Comparison of ENCODE assay signal across 19 cellular contexts in genomic region chr7:6655636-6656385, GRCh38. TPM values are rescaled to one million over a fixed set of nuclear protein-coding genes. Genes with fewer than 3 reads are reported as not detected.
DNase-seq lines count a peak whose midpoint lies in the region; ATAC-seq, FAIRE-seq and TF ChIP-seq lines count a peak whose summit lies in the region.
"Had no signal": no experiment of that assay in that cellular context is flagged by ENCODE, and none has a peak within 500 bp of the region (broad histone marks: within the 10 kb centered on the region; RNA-seq: fewer than 3 reads in every experiment).

No MANE protein-coding gene starts in this region.

- H3K27me3 ChIP-seq in right cardiac atrium (ENCODE audit: control insufficient read depth, insufficient read depth), result no peaks in the 10 kb centered on the region
- H3K27me3 ChIP-seq in left ventricle myocardium inferior (ENCODE audit: low read depth), result no peaks in the 10 kb centered on the region
- no peaks in the 10 kb centered on the region; the same call in 1 of the 2 replicates for H3K27me3 ChIP-seq in IMR-90 (ENCODE audit: control insufficient read depth, insufficient read depth, low read length)
- no peaks in the 10 kb centered on the region for H3K27me3 ChIP-seq in upper lobe of right lung
- H3K27me3 ChIP-seq in CD4-positive, alpha-beta T cell (ENCODE audit: control insufficient read depth, insufficient read depth, low read length), result no peaks in the 10 kb centered on the region
- no peaks in the 10 kb centered on the region for H3K27me3 ChIP-seq in spleen (replicated peaks in 1 of 7)

- TF ChIP-seq POLR2A in IMR-90 (IDR thresholded peaks at IDR 0.05; ENCODE audit: low read depth, low read length) (no peak), spleen (IDR thresholded peaks at IDR 0.05) (no peak)

- no peak overlapping the region for H3K4ac ChIP-seq in IMR-90 (ENCODE audit: low read depth, low read length)

- no peaks in the 10 kb centered on the region for H3K9me3 Mint-ChIP-seq in CD4-positive, alpha-beta T cell

- H2BK20ac ChIP-seq in IMR-90 (ENCODE audit: low read depth, low read length), result no peak overlapping the region

- FAIRE-seq in frontal cortex (lab: Jason Lieb, UNC), result no peak
- FAIRE-seq: A549 had no signal

- H3K4me1 Mint-ChIP-seq in CD4-positive, alpha-beta T cell (ENCODE audit: low read depth), result peaks cover 12% of the 10 kb centered on the region

- no peak overlapping the region for H3K23ac ChIP-seq in IMR-90 (ENCODE audit: low read depth, low read length)

- no peak overlapping the region for H3K27ac Mint-ChIP-seq in CD4-positive, alpha-beta T cell
- H3K27ac Mint-ChIP-seq: CD4-positive, CD25-positive, alpha-beta regulatory T cell had no signal

- no peak overlapping the region for H2BK5ac ChIP-seq in IMR-90 (ENCODE audit: low read depth, low read length, poor library complexity, severe bottlenecking)

- H3K56ac ChIP-seq in IMR-90 (ENCODE audit: extremely low read depth, insufficient read depth, low read length), result no peak overlapping the region

- no peaks in the 10 kb centered on the region for H4K20me1 ChIP-seq in IMR-90 (ENCODE audit: insufficient read depth, low read length)

- no peak overlapping the region for H3K4me3 Mint-ChIP-seq in CD4-positive, alpha-beta T cell

- BruUV-seq in IMR-90 (replicated peaks; lab: Mats Ljungman, UMichigan), result TSS peak; percentile 72

- no peaks in the 10 kb centered on the region for H3K79me1 ChIP-seq in IMR-90 (ENCODE audit: low read depth in 1 of 2, low read length in 2 of 2)

- intact Hi-C loops in right cardiac atrium (cut with DNase I), result no loop called here
- intact Hi-C loops in left ventricle myocardium inferior (cut with micrococcal nuclease), result no loop called here
- intact Hi-C loops in IMR-90 (cut with micrococcal nuclease), result no loop called here
- intact Hi-C loops in upper lobe of right lung (cut with DNase I), result no loop called here
- intact Hi-C loops in CD4-positive, alpha-beta T cell (cut with DNase I, micrococcal nuclease), result no loop called here
- intact Hi-C loops in spleen (cut with DNase I; ENCODE audit: low total_unique reads), result no loop called here

- H4K8ac ChIP-seq in IMR-90 (ENCODE audit: low read depth in 2 of 2, low read length in 2 of 2), result no peak overlapping the region

- H2AK9ac ChIP-seq in IMR-90 (replicated peaks; ENCODE audit: low read depth, low read length, poor library complexity), result no peak overlapping the region

- no peak overlapping the region for H3K9ac ChIP-seq in IMR-90 (ENCODE audit: low read depth, low read length)

- 93% methylated on average over 17 of the region's 17 CpGs for WGBS in right cardiac atrium
- whole genome bisulfite sequencing in IMR-90 (ENCODE audit: extremely low coverage in 2 of 2, insufficient read length in 1 of 2), 2 experiments, result 92% methylated on average over 8 of the region's 17 CpGs; no CpG with 5 or more reads in 1 of the 2 experiments
- 91 to 97% (median 96%) methylated on average over 16 to 17 of the region's 17 CpGs for WGBS in spleen, 5 donors

- no peak for TF ChIP-seq CTCF in left ventricle myocardium inferior (IDR thresholded peaks at IDR 0.05; ENCODE audit: borderline replicate concordance)
- TF ChIP-seq CTCF in IMR-90 (conservative IDR thresholded peaks at IDR 0.05; ENCODE audit: low read depth, low read length), result no peak
- TF ChIP-seq CTCF in upper lobe of right lung (IDR thresholded peaks at IDR 0.05), result no peak
- no peak for TF ChIP-seq CTCF in CD4-positive, alpha-beta T cell (IDR thresholded peaks at IDR 0.05)
- TF ChIP-seq CTCF in spleen (IDR thresholded peaks at IDR 0.05 in 8 of 11, conservative IDR thresholded peaks at IDR 0.05 in 3 of 11), result no peak

- H4K91ac ChIP-seq in IMR-90 (ENCODE audit: insufficient read depth, low read depth, low read length), result no peak overlapping the region

- in situ Hi-C loops in IMR-90 (cut with MboI; ENCODE audit: low sequenced_read_pairs), result no loop called here

- H3K4me2 ChIP-seq in IMR-90 (ENCODE audit: low read depth, low read length), result no peak overlapping the region
- H3K4me2 ChIP-seq: A549 had no signal

- no peak for TF ChIP-seq RAD21 in IMR-90 (IDR thresholded peaks at IDR 0.05; ENCODE audit: low read length)

- no peak overlapping the region for H2AFZ ChIP-seq in IMR-90 (replicated peaks; ENCODE audit: low read length, poor library complexity)

- no peak overlapping the region for H3K14ac ChIP-seq in IMR-90 (replicated peaks; ENCODE audit: low read depth, low read length)

- H3K9me3 ChIP-seq in right cardiac atrium (ENCODE audit: control insufficient read depth, low read length) (no peaks in the 10 kb centered on the region), left ventricle myocardium inferior (replicated peaks) (peaks cover 6% of the 10 kb centered on the region), IMR-90 (ENCODE audit: control insufficient read depth, insufficient read depth, low read length) (peaks cover 29% of the 10 kb centered on the region), upper lobe of right lung (no peaks in the 10 kb centered on the region), spleen (peaks cover 0 to 29% (median 20%) of the 10 kb centered on the region in 8 donors)
- H3K9me3 ChIP-seq in CD4-positive, alpha-beta T cell (ENCODE audit: control insufficient read depth, low read length), result no peaks in the 10 kb centered on the region

- dilution Hi-C loops in IMR-90 (cut with HindIII; ENCODE audit: low sequenced_read_pairs, unreplicated experiment), result no loop called here

- no peaks in the 10 kb centered on the region for H3K9me1 ChIP-seq in IMR-90 (ENCODE audit: insufficient read depth, low read length)

- H3K18ac ChIP-seq in IMR-90 (ENCODE audit: low read depth, low read length), result no peak overlapping the region

- no peak overlapping the region for H2BK15ac ChIP-seq in IMR-90 (ENCODE audit: low read depth, low read length)

- H3K36me3 ChIP-seq in left ventricle myocardium inferior (peaks cover 46% of the 10 kb centered on the region), IMR-90 (ENCODE audit: control insufficient read depth, insufficient read depth, low read length) (peaks cover 55% of the 10 kb centered on the region), upper lobe of right lung (peaks cover 11% of the 10 kb centered on the region), spleen (peaks cover 4 to 61% (median 50%) of the 10 kb centered on the region in 6 donors)

- no peak overlapping the region for H2BK120ac ChIP-seq in IMR-90 (ENCODE audit: low read depth, low read length)

- ATAC-seq in right cardiac atrium (peak; percentile 7 to 12), IMR-90 (ENCODE audit: low read depth) (no peak), upper lobe of right lung (no peak)
- no peak for ATAC-seq in CD4-positive, alpha-beta T cell (ENCODE audit: poor library complexity)
- ATAC-seq: A549 had no signal

- H3K27me3 Mint-ChIP-seq in CD4-positive, alpha-beta T cell, result no peaks in the 10 kb centered on the region
- H3K27me3 Mint-ChIP-seq: CD4-positive, CD25-positive, alpha-beta regulatory T cell had no signal

- H3K36me3 Mint-ChIP-seq in CD4-positive, alpha-beta T cell (ENCODE audit: low read depth), result peaks cover 30% of the 10 kb centered on the region

- H2AK5ac ChIP-seq in IMR-90 (ENCODE audit: low read depth, low read length), result no peak overlapping the region

- H3K4me1 ChIP-seq in right cardiac atrium (ENCODE audit: control insufficient read depth, insufficient read depth, low read length), result no peaks in the 10 kb centered on the region
- H3K4me1 ChIP-seq in left ventricle myocardium inferior, result no peaks in the 10 kb centered on the region
- no peaks in the 10 kb centered on the region for H3K4me1 ChIP-seq in IMR-90 (ENCODE audit: control insufficient read depth, insufficient read depth, low read length)
- no peaks in the 10 kb centered on the region for H3K4me1 ChIP-seq in upper lobe of right lung
- H3K4me1 ChIP-seq in spleen, result no peaks in the 10 kb centered on the region
- H3K4me1 ChIP-seq: A549 had no signal

- no peak for DNase-seq in right cardiac atrium
- no peak for DNase-seq in left ventricle myocardium inferior
- DNase-seq in IMR-90, result no peak
- peak; percentile 13 to 22 for DNase-seq in frontal cortex (ENCODE audit: low spot score in 2 of 2)
- DNase-seq in upper lobe of right lung, result peak; percentile 48
- no peak for DNase-seq in RPMI8226
- DNase-seq in CD4-positive, alpha-beta T cell, result no peak
- no peak for DNase-seq in spleen
- DNase-seq: AML-193; CD4-positive, CD25-positive, alpha-beta regulatory T cell; DMS 273 treated with DMSO at 0.1 percent for 48 hours; HCEC 1CT; KG1; NCI-H1048; NCI-H146; NCI-H2081 treated with DMSO at 0.1 percent for 48 hours; NCI-H446; SHP77 treated with DMSO at 0.1 percent for 48 hours had no signal

- POLR2A ChIA-PET in IMR-90 (lab: Charles Lee; ENCODE audit: unreplicated experiment), result no interaction called here
- POLR2A ChIA-PET in CD4-positive, alpha-beta T cell (lab: Charles Lee), result no interaction called here

- CTCF ChIA-PET in IMR-90 (lab: Yijun Ruan, JAX), result no interaction called here
- CTCF ChIA-PET in CD4-positive, alpha-beta T cell (lab: Charles Lee), result no interaction called here

- no peak overlapping the region for H4K5ac ChIP-seq in IMR-90 (ENCODE audit: low read depth, low read length)

- H3K4me3 ChIP-seq in right cardiac atrium (ENCODE audit: low read length) (no peak overlapping the region), left ventricle myocardium inferior (no peak overlapping the region), IMR-90 (ENCODE audit: insufficient read depth, low read depth, low read length) (no peak overlapping the region), upper lobe of right lung (no peak overlapping the region), spleen (no peak overlapping the region)
- H3K4me3 ChIP-seq: A549 had no signal

- no peak overlapping the region for H3K27ac ChIP-seq in right cardiac atrium (ENCODE audit: low read length)
- no peak overlapping the region for H3K27ac ChIP-seq in left ventricle myocardium inferior (replicated peaks)
- H3K27ac ChIP-seq in IMR-90 (ENCODE audit: insufficient read depth, low read length), result no peak overlapping the region
- H3K27ac ChIP-seq in upper lobe of right lung, result no peak overlapping the region
- H3K27ac ChIP-seq in CD4-positive, alpha-beta T cell (ENCODE audit: low read depth, low read length), result no peak overlapping the region
- no peak overlapping the region for H3K27ac ChIP-seq in spleen
- H3K27ac ChIP-seq: A549 had no signal

RNA-seq across cellular contexts. Expression of gene ZNF316, which starts 18.7 kb away (rescaled TPM):
- total RNA-seq in right cardiac atrium (10 to 100 TPM; 14.8 to 20.7 (median 17.3) TPM), left ventricle myocardium inferior (17.7 TPM), IMR-90 (2012; rRNA removed) (3.2 and 6.1 TPM in 2 replicates), frontal cortex (15.5 TPM), upper lobe of right lung (46.8 TPM), spleen (10 to 100 TPM; 34.6 to 60.5 (median 45.6) TPM)
- polyA plus RNA-seq in right cardiac atrium (11.7 TPM), IMR-90 (2012; rRNA removed) (7.2 and 8.8 TPM in 2 replicates), spleen (10 to 100 TPM in 2 of 3 donors, 1 to 10 TPM in 1; 9.5 to 44.0 (median 14.1) TPM)
- 4.3 and 7.0 TPM in 2 replicates for polyA plus RNA-seq in IMR-90 (2012; cell fraction: cytosol; rRNA removed)
- polyA plus RNA-seq in IMR-90 (2012; cell fraction: nucleus; rRNA removed; ENCODE audit: low replicate concordance), result 37.8 and 74.7 TPM in 2 replicates
- total RNA-seq in CD4-positive, alpha-beta T cell, result 10 to 100 TPM; 46.2 to 49.7 TPM

RNA-seq across cellular contexts. Expression of gene ZNF853, which starts 40.4 kb away (rescaled TPM):
- 10 to 100 TPM; 12.4 to 20.6 (median 17.2) TPM for total RNA-seq in right cardiac atrium
- 8.2 TPM for polyA plus RNA-seq in right cardiac atrium
- 15.0 TPM for total RNA-seq in left ventricle myocardium inferior
- total RNA-seq in IMR-90 (2012; rRNA removed), result 3.3 and 3.4 TPM in 2 replicates
- polyA plus RNA-seq in IMR-90 (2012; rRNA removed), result 3.4 TPM in 2 replicates
- 2.0 and 5.4 TPM in 2 replicates for polyA plus RNA-seq in IMR-90 (2012; cell fraction: cytosol; rRNA removed)
- polyA plus RNA-seq in IMR-90 (2012; cell fraction: nucleus; rRNA removed; ENCODE audit: low replicate concordance), result 2.0 and 2.5 TPM in 2 replicates
- 23.6 TPM for total RNA-seq in frontal cortex
- 5.2 TPM for total RNA-seq in upper lobe of right lung
- total RNA-seq in CD4-positive, alpha-beta T cell, result 1 to 10 TPM; 2.5 to 2.7 TPM
- 10 to 100 TPM in 1 of 7 donors, 1 to 10 TPM in 6; 3.7 to 10.1 (median 5.8) TPM for total RNA-seq in spleen
- polyA plus RNA-seq in spleen, result 1 to 10 TPM; 1.3 to 2.3 (median 1.5) TPM

RNA-seq across cellular contexts. Expression of gene ZNF12, which starts 50.9 kb away (rescaled TPM):
- total RNA-seq in right cardiac atrium, result 10 to 100 TPM; 18.2 to 25.3 (median 20.9) TPM
- 9.6 TPM for polyA plus RNA-seq in right cardiac atrium
- 14.2 TPM for total RNA-seq in left ventricle myocardium inferior
- 20.8 and 22.8 TPM in 2 replicates for total RNA-seq in IMR-90 (2012; rRNA removed)
- polyA plus RNA-seq in IMR-90 (2012; rRNA removed), result 5.4 and 8.2 TPM in 2 replicates
- 1.3 and 1.5 TPM in 2 replicates for polyA plus RNA-seq in IMR-90 (2012; cell fraction: cytosol; rRNA removed)
- polyA plus RNA-seq in IMR-90 (2012; cell fraction: nucleus; rRNA removed; ENCODE audit: low replicate concordance), result 7.8 and 34.0 TPM in 2 replicates
- 28.1 TPM for total RNA-seq in frontal cortex
- 25.0 TPM for total RNA-seq in upper lobe of right lung
- total RNA-seq in CD4-positive, alpha-beta T cell, result 10 to 100 TPM; 22.1 to 22.5 TPM
- total RNA-seq in spleen, result 10 to 100 TPM; 29.0 to 43.2 (median 30.6) TPM
- 10 to 100 TPM in 2 of 3 donors, 1 to 10 TPM in 1; 9.7 to 16.2 (median 12.9) TPM for polyA plus RNA-seq in spleen

Comparison
In these comparisons a context has a peak if more than half of its experiments do, and no peak if none do; other contexts are left out.
1. ATAC-seq: peak in right cardiac atrium (2 of 2); none in IMR-90 (single experiment), upper lobe of right lung (single experiment) and CD4-positive, alpha-beta T cell (single experiment).
2. DNase-seq: peak in frontal cortex (2 of 2) and upper lobe of right lung (single experiment); none in right cardiac atrium (0 of 3), left ventricle myocardium inferior (single experiment), IMR-90 (single experiment), RPMI8226 (single experiment), CD4-positive, alpha-beta T cell (0 of 10) and spleen (single experiment).